In the genomic region with DNA sequence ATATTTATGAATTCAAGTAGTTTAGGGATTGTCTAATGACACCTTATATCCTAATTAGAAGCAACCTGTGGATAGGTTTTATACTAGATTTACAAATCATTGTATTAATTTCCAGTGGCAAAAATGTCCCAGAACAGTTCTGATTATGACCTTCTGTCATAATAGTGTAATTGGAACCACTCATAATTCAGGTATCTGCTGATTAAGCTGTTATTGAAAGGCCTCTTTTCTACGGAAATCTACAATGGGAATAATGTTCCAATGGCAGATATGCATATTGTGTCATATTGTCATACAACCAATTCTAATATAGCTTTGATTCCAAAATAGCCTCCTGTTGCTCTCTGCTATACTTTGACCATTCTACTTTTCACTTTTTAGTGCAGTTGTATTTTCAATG, we compare ENCODE assay signal across 38 cellular contexts. TPM values are rescaled to one million over a fixed set of nuclear protein-coding genes. Genes with fewer than 3 reads are reported as not detected.
"Had no signal": no experiment of that assay in that cellular context is flagged by ENCODE, and none has a peak within 500 bp of the region (broad histone marks: within the 10 kb centered on the region; RNA-seq: fewer than 3 reads in every experiment).

No MANE protein-coding gene starts in this region.

- H3K9me3 ChIP-seq: MG63 had no signal

- H3K27me3 ChIP-seq: MG63 had no signal

- DNase-seq: Kasumi-1, MG63, MM.1S, MV-4-11, NCI-H1048, NCI-H1092, NCI-H1092 treated with DMSO at 0.1 percent for 48 hours, NCI-H1105, NCI-H1105 treated with DMSO at 0.1 percent for 48 hours, NCI-H1417, NCI-H1417 treated with DMSO at 0.1 percent for 48 hours, NCI-H1436, NCI-H1436 treated with DMSO at 0.1 percent for 48 hours, NCI-H146, NCI-H1694, NCI-H1694 treated with DMSO at 0.1 percent for 48 hours, NCI-H187, NCI-H187 treated with DMSO at 0.1 percent for 48 hours, NCI-H1930, NCI-H2029, NCI-H2029 treated with DMSO at 0.1 percent for 48 hours, NCI-H2081, NCI-H2081 treated with DMSO at 0.1 percent for 48 hours, NCI-H2107, NCI-H2171, NCI-H2171 treated with DMSO at 0.1 percent for 48 hours, NCI-H2227 treated with DMSO at 0.1 percent for 48 hours, NCI-H226, NCI-H345, NCI-H446, NCI-H446 treated with DMSO at 0.1 percent for 48 hours, NCI-H510A treated with DMSO at 0.1 percent for 48 hours, NCI-H524, NCI-H524 treated with DMSO at 0.1 percent for 48 hours, NCI-H526 had no signal

- H3K36me3 ChIP-seq: MG63 had no signal

- H3K4me3 ChIP-seq: MG63 had no signal

RNA-seq across cellular contexts. Expression of a gene that starts 19.0 kb away (rescaled TPM):
- total RNA-seq: LHCN-M2, M059J, MCF 10A had no signal
